ENCODE assay signal across 16 cellular contexts in genomic region chr15:90465930-90466567, GRCh38.
DNase-seq lines count a peak whose midpoint lies in the region; ATAC-seq and TF ChIP-seq lines count a peak whose summit lies in the region.
"Had no signal": no experiment of that assay in that cellular context is flagged by ENCODE, and none has a peak within 500 bp of the region (broad histone marks: within the 10 kb centered on the region; RNA-seq: fewer than 3 reads in every experiment).

No MANE protein-coding gene starts in this region.

- DNase-seq in A172 (ENCODE audit: low spot score) (peak; percentile 24), M059J (ENCODE audit: low read depth) (peak; percentile 17), coronary artery (ENCODE audit: low spot score) (no peak), naive B cell (no peak), SK-N-DZ (ENCODE audit: low spot score) (no peak), NCI-H187 (lab: John Stamatoyannopoulos, UW) (no peak), GM10248 (ENCODE audit: extremely low spot score) (no peak)
- DNase-seq: activated T-cell treated with anti-CD3 and anti-CD28 coated beads for 4 hours; effector CD8-positive, alpha-beta T cell; left lung; OCI-M1; SW 1271; thyroid gland had no signal

- peak overlapping the region; percentile 50 to 57 for H3K27ac ChIP-seq in coronary artery
- H3K27ac ChIP-seq: neutrophil, thyroid gland had no signal

- ATAC-seq in naive B cell (ENCODE audit: low read depth in 2 of 2) (no peak), GM19463 (IDR thresholded peaks at IDR 0.05; ENCODE audit: unreplicated experiment) (no peak)
- ATAC-seq: K562 had no signal

- CTCF ChIA-PET in GM10248 (lab: Yijun Ruan, JAX), result interaction anchor here (0.7 to 7.2 kb wide), 7 partner anchors 13 to 467 kb away, joined by 3 to 43 read pairs (median 5); partner anchors contain the start of gene HDDC3

- no peak for TF ChIP-seq CTCF in coronary artery (IDR thresholded peaks at IDR 0.05)
- no peak for TF ChIP-seq CTCF in GM10248 (IDR thresholded peaks at IDR 0.05; ENCODE audit: control extremely low read depth, extremely low read depth, low read depth, missing control alignments)

- H3K36me3 Mint-ChIP-seq in naive B cell, result peaks cover 26 to 42% of the 10 kb centered on the region in 2 donors

- POLR2A ChIA-PET in GM10248 (lab: Yijun Ruan, JAX), result interaction anchor here (0.6 kb wide), 1 partner anchor 74 kb away, joined by 5 read pairs; no protein-coding TSS in a partner anchor

- H3K27ac Mint-ChIP-seq in naive B cell, result peak overlapping the region in 4 of 6 donors; percentile 24 to 85 (median 51)

- H3K4me1 Mint-ChIP-seq in naive B cell, result peaks cover 0 to 14% (median 9%) of the 10 kb centered on the region in 3 donors

- H3K27me3 Mint-ChIP-seq in naive B cell, result no peaks in the 10 kb centered on the region

- no peaks in the 10 kb centered on the region for H3K9me3 Mint-ChIP-seq in naive B cell

- no peak overlapping the region for H3K4me3 ChIP-seq in coronary artery
- H3K4me3 ChIP-seq: K562, left lung, thyroid gland had no signal

- no peak overlapping the region for H3K4me3 Mint-ChIP-seq in naive B cell

Comparison
In these comparisons a context has a peak if more than half of its experiments do, and no peak if none do; other contexts are left out.
1. DNase-seq: peak in A172 (single experiment) and M059J (single experiment); none in coronary artery (single experiment), naive B cell (single experiment), SK-N-DZ (single experiment), NCI-H187 (0 of 2) and GM10248 (single experiment).